ENCODE assay signal across 21 cellular contexts in genomic region chr17:79078476-79079190, GRCh38. TPM values are rescaled to one million over a fixed set of nuclear protein-coding genes. Genes with fewer than 3 reads are reported as not detected.
"Had no signal": no experiment of that assay in that cellular context is flagged by ENCODE, and none has a peak within 500 bp of the region (broad histone marks: within the 10 kb centered on the region; RNA-seq: fewer than 3 reads in every experiment).

No MANE protein-coding gene starts in this region.

- H3K4me3 Mint-ChIP-seq: activated B cell treated with CpG ODN at 0.5 μM for 24 hours; activated CD4-positive, alpha-beta memory T cell treated with anti-CD3 and anti-CD28 coated beads for 36 hours; activated naive CD8-positive, alpha-beta T cell treated with anti-CD3 and anti-CD28 coated beads, Interleukin-2, amount 10 ng/mL, durations not matched to agents 7 days and 5 days; brain; natural killer cell; T-helper 2 cell treated with Interferon-gamma antibody and Interleukin-4, amounts not matched to agents 5 μg/mL and 100 μg/mL, for 36 hours had no signal

- H3K9me3 Mint-ChIP-seq: activated B cell treated with CpG ODN at 0.5 μM for 24 hours; activated CD4-positive, alpha-beta memory T cell treated with anti-CD3 and anti-CD28 coated beads for 36 hours; activated naive CD8-positive, alpha-beta T cell treated with anti-CD3 and anti-CD28 coated beads, Interleukin-2, amount 10 ng/mL, durations not matched to agents 7 days and 5 days; activated T-helper 2 cell treated with anti-CD3 and anti-CD28 coated beads, Interferon-gamma antibody, Interleukin-2, Interleukin-4, amounts not matched to agents 10 μg/mL and 5 μg/mL and 100 μg/mL, durations not matched to agents 14 hours and 24 hours and 36 hours; brain; natural killer cell; T-helper 2 cell treated with Interferon-gamma antibody and Interleukin-4, amounts not matched to agents 5 μg/mL and 100 μg/mL, for 36 hours had no signal

- H3K27me3 Mint-ChIP-seq: activated B cell treated with CpG ODN at 0.5 μM for 24 hours; activated CD4-positive, alpha-beta memory T cell treated with anti-CD3 and anti-CD28 coated beads for 36 hours; activated naive CD8-positive, alpha-beta T cell treated with anti-CD3 and anti-CD28 coated beads, Interleukin-2, amount 10 ng/mL, durations not matched to agents 7 days and 5 days had no signal

- H3K36me3 Mint-ChIP-seq: natural killer cell had no signal

- H3K27me3 ChIP-seq: gastroesophageal sphincter, heart right ventricle, tibial nerve had no signal

- DNase-seq: activated B cell treated with CpG ODN at 0.5 μM for 24 hours; activated CD4-positive, alpha-beta memory T cell treated with anti-CD3 and anti-CD28 coated beads for 36 hours; activated CD4-positive, alpha-beta T cell treated with anti-CD3 and anti-CD28 coated beads for 4 hours; activated naive CD4-positive, alpha-beta T cell treated with Interleukin-2 at 50 U/mL for 16 hours; activated naive CD8-positive, alpha-beta T cell treated with anti-CD3 and anti-CD28 coated beads, Interleukin-2, amount 10 ng/mL, durations not matched to agents 7 days and 5 days; amygdala; central memory CD4-positive, alpha-beta T cell; heart right ventricle; kidney glomerular epithelial cell; natural killer cell; stimulated activated naive CD8-positive, alpha-beta T cell treated with anti-CD3 and anti-CD28 coated beads, Interleukin-15, Interleukin-2, amounts not matched to agents 100 U/mL and 50 U/mL, for 24 hours; SW 1271 had no signal

- H3K4me3 ChIP-seq: coronary artery, gastroesophageal sphincter, heart right ventricle, tibial nerve had no signal

- ATAC-seq: esophagus mucosa; gastroesophageal sphincter; heart right ventricle; natural killer cell; stimulated activated naive CD8-positive, alpha-beta T cell treated with anti-CD3 and anti-CD28 coated beads, Interleukin-15, Interleukin-2, amounts not matched to agents 100 U/mL and 50 U/mL, for 24 hours had no signal

- H3K9me3 ChIP-seq: gastroesophageal sphincter, heart right ventricle, neutrophil, tibial nerve had no signal

- H3K27ac ChIP-seq: coronary artery, gastroesophageal sphincter, heart right ventricle, neutrophil, parathyroid adenoma, tibial nerve had no signal

- H3K27ac Mint-ChIP-seq: activated B cell treated with CpG ODN at 0.5 μM for 24 hours; activated CD4-positive, alpha-beta memory T cell treated with anti-CD3 and anti-CD28 coated beads for 36 hours; activated naive CD8-positive, alpha-beta T cell treated with anti-CD3 and anti-CD28 coated beads, Interleukin-2, amount 10 ng/mL, durations not matched to agents 7 days and 5 days; activated T-helper 2 cell treated with anti-CD3 and anti-CD28 coated beads, Interferon-gamma antibody, Interleukin-2, Interleukin-4, amounts not matched to agents 10 μg/mL and 5 μg/mL and 100 μg/mL, durations not matched to agents 14 hours and 24 hours and 36 hours; brain; natural killer cell; T-helper 2 cell treated with Interferon-gamma antibody and Interleukin-4, amounts not matched to agents 5 μg/mL and 100 μg/mL, for 36 hours had no signal

RNA-seq across cellular contexts. Expression of gene C1QTNF1, which starts 54.7 kb away (rescaled TPM):
- total RNA-seq: activated B cell treated with CpG ODN at 0.5 μM for 24 hours; activated naive CD8-positive, alpha-beta T cell treated with anti-CD3 and anti-CD28 coated beads, Interleukin-2, amount 10 ng/mL, durations not matched to agents 7 days and 5 days; activated T-helper 2 cell treated with anti-CD3 and anti-CD28 coated beads, Interferon-gamma antibody, Interleukin-2, Interleukin-4, amounts not matched to agents 10 μg/mL and 5 μg/mL and 100 μg/mL, durations not matched to agents 14 hours and 24 hours and 36 hours had no signal
